Comparison of ENCODE assay signal across 31 cellular contexts in the genomic region with DNA sequence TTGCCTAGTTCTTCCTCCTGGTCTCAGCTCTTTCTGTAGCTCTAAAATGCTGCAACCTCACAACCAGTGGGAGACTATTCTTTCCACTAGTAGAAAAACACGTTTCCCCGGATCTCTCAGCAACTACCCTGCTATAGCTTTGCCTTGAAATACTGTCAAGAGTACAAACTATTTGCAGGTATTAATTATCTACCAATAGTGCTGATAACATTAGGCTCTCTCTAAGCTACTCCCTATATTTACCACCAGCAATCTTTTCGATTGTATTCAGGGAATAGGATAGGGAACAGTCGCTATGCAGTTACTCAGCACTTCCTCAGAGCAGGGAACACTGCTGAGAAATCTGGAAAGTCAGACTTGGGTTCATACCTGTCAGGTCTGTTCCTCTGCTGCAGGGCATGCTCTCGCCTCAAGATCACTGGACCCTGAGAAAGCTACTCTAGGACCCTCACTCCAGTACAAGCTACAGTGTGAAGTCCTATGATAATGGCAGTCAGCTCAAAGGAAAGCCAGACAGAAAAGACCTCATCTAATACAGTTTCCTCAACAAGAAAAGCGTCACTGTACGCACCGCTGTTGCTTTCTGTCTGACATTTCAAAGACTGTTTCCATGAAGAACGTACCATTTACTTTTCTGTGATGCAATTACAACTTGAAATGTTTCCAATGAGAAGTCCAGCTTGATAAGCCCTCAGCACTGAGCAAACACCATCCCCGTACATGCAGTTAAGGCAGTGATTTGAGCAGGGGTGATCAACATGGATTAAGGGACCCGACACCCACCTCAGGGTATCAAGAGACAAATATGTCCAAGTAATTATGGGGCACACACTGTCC. TPM values are rescaled to one million over a fixed set of nuclear protein-coding genes. Genes with fewer than 3 reads are reported as not detected.
"Had no signal": no experiment of that assay in that cellular context is flagged by ENCODE, and none has a peak within 500 bp of the region (broad histone marks: within the 10 kb centered on the region; RNA-seq: fewer than 3 reads in every experiment).

No MANE protein-coding gene starts in this region.

- DNase-seq: activated CD4-positive, alpha-beta memory T cell treated with anti-CD3 and anti-CD28 coated beads for 36 hours; activated CD4-positive, alpha-beta T cell treated with anti-CD3 and anti-CD28 coated beads, Interleukin-2, amount 10 ng/mL, durations not matched to agents 24 days and 14 days; activated CD4-positive, CD25-positive, alpha-beta regulatory T cell treated with anti-CD3 and anti-CD28 coated beads, Interleukin-2, amount 50 U/mL, for 72 hours; activated CD8-positive, alpha-beta memory T cell treated with anti-CD3 and anti-CD28 coated beads, Interleukin-2, amount 50 U/mL, for 4 hours; activated gamma-delta T cell; activated naive CD4-positive, alpha-beta T cell treated with anti-CD3 and anti-CD28 coated beads, Interleukin-2, amount 50 U/mL, for 16 hours; activated T-cell treated with anti-CD3 and anti-CD28 coated beads, Interleukin-2, amount 50 U/mL, for 1 hour; amygdala; head of caudate nucleus; hypothalamus; immature natural killer cell; kidney; mammary epithelial cell; naive thymus-derived CD8-positive, alpha-beta T cell; nucleus accumbens; SK-N-SH; spleen; stimulated activated naive CD4-positive, alpha-beta T cell; T-helper 17 cell; T1000 had no signal

- H3K36me3 ChIP-seq: breast epithelium, right atrium auricular region had no signal

- H3K27ac ChIP-seq: breast epithelium, parathyroid adenoma, right atrium auricular region, spleen, tibial nerve had no signal

- H3K79me2 ChIP-seq: parathyroid adenoma had no signal

- H2AFZ ChIP-seq: parathyroid adenoma had no signal

- H3K27me3 Mint-ChIP-seq: activated CD4-positive, alpha-beta memory T cell treated with anti-CD3 and anti-CD28 coated beads for 36 hours; activated CD4-positive, alpha-beta T cell treated with anti-CD3 and anti-CD28 coated beads, Interleukin-2, amount 10 ng/mL, durations not matched to agents 24 days and 14 days; central memory CD8-positive, alpha-beta T cell; dendritic cell treated with granulocyte-macrophage colony-stimulating factor and Interleukin-4, amounts not matched to agents 40 ng/mL and 50 ng/mL, for 4 days; naive thymus-derived CD8-positive, alpha-beta T cell; T-helper 17 cell had no signal

- H3K4me1 ChIP-seq: breast epithelium, parathyroid adenoma, right atrium auricular region, spleen, tibial nerve had no signal

- H3K9me2 ChIP-seq: SK-N-SH had no signal

- ATAC-seq: naive thymus-derived CD8-positive, alpha-beta T cell; T-helper 17 cell had no signal

- H3K9me3 Mint-ChIP-seq: activated CD4-positive, alpha-beta memory T cell treated with anti-CD3 and anti-CD28 coated beads for 36 hours; activated CD4-positive, alpha-beta T cell treated with anti-CD3 and anti-CD28 coated beads, Interleukin-2, amount 10 ng/mL, durations not matched to agents 24 days and 14 days; central memory CD8-positive, alpha-beta T cell; dendritic cell treated with granulocyte-macrophage colony-stimulating factor and Interleukin-4, amounts not matched to agents 40 ng/mL and 50 ng/mL, for 4 days; immature natural killer cell; naive thymus-derived CD8-positive, alpha-beta T cell; neural crest cell had no signal

- H3K27ac Mint-ChIP-seq: activated CD4-positive, alpha-beta memory T cell treated with anti-CD3 and anti-CD28 coated beads for 36 hours; activated CD4-positive, alpha-beta T cell treated with anti-CD3 and anti-CD28 coated beads, Interleukin-2, amount 10 ng/mL, durations not matched to agents 24 days and 14 days; activated T-helper 1 cell treated with anti-CD3 and anti-CD28 coated beads, Interleukin-12 subunit alpha, Interleukin-12 subunit beta, Interleukin-2, Interleukin-4 antibody, amounts not matched to agents 30 ng/mL and 10 ng/mL and 1 ng/mL, durations not matched to agents 14 hours and 24 hours and 36 hours; dendritic cell treated with granulocyte-macrophage colony-stimulating factor and Interleukin-4, amounts not matched to agents 40 ng/mL and 50 ng/mL, for 4 days; immature natural killer cell; mesothelial cell of epicardium; naive thymus-derived CD8-positive, alpha-beta T cell; T-helper 17 cell had no signal

- H3K4me3 ChIP-seq: breast epithelium, right atrium auricular region, spleen, tibial nerve had no signal

- H3K4me1 Mint-ChIP-seq: activated CD4-positive, alpha-beta T cell treated with anti-CD3 and anti-CD28 coated beads, Interleukin-2, amount 10 ng/mL, durations not matched to agents 24 days and 14 days; central memory CD8-positive, alpha-beta T cell; immature natural killer cell; mesothelial cell of epicardium; naive thymus-derived CD8-positive, alpha-beta T cell; T-helper 17 cell had no signal

- H3K4me3 Mint-ChIP-seq: activated CD4-positive, alpha-beta memory T cell treated with anti-CD3 and anti-CD28 coated beads for 36 hours; activated CD4-positive, alpha-beta T cell treated with anti-CD3 and anti-CD28 coated beads, Interleukin-2, amount 10 ng/mL, durations not matched to agents 24 days and 14 days; activated T-helper 1 cell treated with anti-CD3 and anti-CD28 coated beads, Interleukin-12 subunit alpha, Interleukin-12 subunit beta, Interleukin-2, Interleukin-4 antibody, amounts not matched to agents 30 ng/mL and 10 ng/mL and 1 ng/mL, durations not matched to agents 14 hours and 24 hours and 36 hours; central memory CD8-positive, alpha-beta T cell; dendritic cell treated with granulocyte-macrophage colony-stimulating factor and Interleukin-4, amounts not matched to agents 40 ng/mL and 50 ng/mL, for 4 days; immature natural killer cell; mesothelial cell of epicardium; naive thymus-derived CD8-positive, alpha-beta T cell; neural crest cell; T-helper 17 cell had no signal

- H3K9me3 ChIP-seq: breast epithelium, right atrium auricular region, SK-N-SH, tibial nerve had no signal

- H3K27me3 ChIP-seq: breast epithelium, right atrium auricular region, spleen, tibial nerve had no signal

- H3K4me2 ChIP-seq: SK-N-SH had no signal

RNA-seq across cellular contexts. Expression of gene GDF7, which starts 22.7 kb away (rescaled TPM):
- total RNA-seq: activated CD8-positive, alpha-beta memory T cell treated with anti-CD3 and anti-CD28 coated beads for 36 hours; epithelial cell of proximal tubule; naive thymus-derived CD8-positive, alpha-beta T cell had no signal
- polyA plus RNA-seq: immature natural killer cell, mammary epithelial cell had no signal
